In the genomic region with DNA sequence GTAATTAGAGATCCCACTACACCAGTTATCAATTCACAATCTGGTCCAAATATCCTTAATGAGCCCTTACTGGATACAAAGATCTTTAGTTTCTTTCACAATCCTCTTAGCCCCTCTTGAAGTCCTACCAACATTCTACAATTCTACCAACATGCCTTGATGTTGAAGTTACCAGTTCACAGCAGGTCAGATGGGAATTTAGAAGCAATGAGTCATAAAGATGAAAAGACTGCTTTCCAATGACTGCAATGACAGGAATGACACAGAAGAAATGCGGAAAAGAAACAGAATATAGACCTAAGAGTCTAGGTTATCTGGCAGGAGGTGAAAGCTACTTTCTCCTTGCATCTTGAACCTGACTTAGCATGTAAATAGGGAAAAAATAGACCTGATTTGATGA, we compare ENCODE assay signal across 13 cellular contexts. TPM values are rescaled to one million over a fixed set of nuclear protein-coding genes. Genes with fewer than 3 reads are reported as not detected.
DNase-seq lines count a peak whose midpoint lies in the region; ATAC-seq, FAIRE-seq and TF ChIP-seq lines count a peak whose summit lies in the region.
"Had no signal": no experiment of that assay in that cellular context is flagged by ENCODE, and none has a peak within 500 bp of the region (broad histone marks: within the 10 kb centered on the region; RNA-seq: fewer than 3 reads in every experiment).

No MANE protein-coding gene starts in this region.

- no peaks in the 10 kb centered on the region for H3K4me1 Mint-ChIP-seq in neural progenitor cell

- no peak overlapping the region for H3K27ac Mint-ChIP-seq in neural progenitor cell
- H3K27ac Mint-ChIP-seq: activated naive CD8-positive, alpha-beta T cell had no signal

- TF ChIP-seq CTCF in foreskin fibroblast (IDR thresholded peaks at IDR 0.05; ENCODE audit: low read depth, low read length) (no peak), neural progenitor cell (IDR thresholded peaks at IDR 0.05) (no peak)

- H3K4me1 ChIP-seq in neural progenitor cell: no peaks in the 10 kb centered on the region

- no peak overlapping the region for H3K4me3 ChIP-seq in foreskin fibroblast (ENCODE audit: low read depth in 1 of 2, low read length in 2 of 2)
- H3K4me3 ChIP-seq in neural progenitor cell: no peak overlapping the region

- no peaks in the 10 kb centered on the region for H3K27me3 Mint-ChIP-seq in neural progenitor cell (ENCODE audit: insufficient read depth, low read depth)
- H3K27me3 Mint-ChIP-seq: activated naive CD8-positive, alpha-beta T cell had no signal

- ATAC-seq in GM19324 (IDR thresholded peaks at IDR 0.05; ENCODE audit: low FRiP score, unreplicated experiment): no peak

- no peak overlapping the region for H2AFZ ChIP-seq in neural progenitor cell (replicated peaks)

- peaks cover 12% of the 10 kb centered on the region for H3K36me3 ChIP-seq in neural progenitor cell

- H3K9me3 ChIP-seq in neural progenitor cell (ENCODE audit: low read depth): no peaks in the 10 kb centered on the region

- no peaks in the 10 kb centered on the region for H3K27me3 ChIP-seq in neural progenitor cell

- DNase-seq in DMS53 (lab: John Stamatoyannopoulos, UW) (peak; percentile 27), DMS53 treated with DMSO at 0.1 percent for 48 hours (lab: John Stamatoyannopoulos, UW; ENCODE audit: unreplicated experiment) (no peak), SW 1271 (lab: John Stamatoyannopoulos, UW) (peak; percentile 52 to 88), foreskin fibroblast (peak; percentile 61 to 77), urothelium cell line (ENCODE audit: low spot score) (peak; percentile 53), neural progenitor cell (ENCODE audit: low spot score) (no peak), UCSD-AML1 (lab: John Stamatoyannopoulos, UW; ENCODE audit: unreplicated experiment) (no peak)
- DNase-seq: activated CD4-positive, alpha-beta T cell treated with anti-CD3 and anti-CD28 coated beads, Interleukin-2, amount 50 U/mL, for 48 hours; left cardiac atrium; NCI-H2171 had no signal

- no peak overlapping the region for H3K27ac ChIP-seq in neural progenitor cell
- H3K27ac ChIP-seq: 22Rv1 had no signal

- no peaks in the 10 kb centered on the region for H3K9me3 Mint-ChIP-seq in neural progenitor cell

- H3K4me3 Mint-ChIP-seq in neural progenitor cell: no peak overlapping the region
- H3K4me3 Mint-ChIP-seq: activated naive CD8-positive, alpha-beta T cell had no signal

- H4K20me1 ChIP-seq in neural progenitor cell (ENCODE audit: low read depth): no peaks in the 10 kb centered on the region

- H3K79me2 ChIP-seq in neural progenitor cell (ENCODE audit: low read depth): no peaks in the 10 kb centered on the region

- peak; percentile 9 for FAIRE-seq in urothelium cell line (lab: Jason Lieb, UNC)

- H3K9ac ChIP-seq in neural progenitor cell: no peak overlapping the region

- H3F3A ChIP-seq in neural progenitor cell (ENCODE audit: low read depth): no peaks in the 10 kb centered on the region

- peaks cover 24% of the 10 kb centered on the region for H3K36me3 Mint-ChIP-seq in neural progenitor cell

- no peak overlapping the region for H3K4me2 ChIP-seq in neural progenitor cell

RNA-seq across cellular contexts. Expression of a gene that starts 24.5 kb away (rescaled TPM):
- total RNA-seq in neural progenitor cell (ENCODE audit: low replicate concordance): 44.4 and 52.4 TPM in 2 replicates

Comparison
In these comparisons a context has a peak if more than half of its experiments do, and no peak if none do; other contexts are left out.
1. DNase-seq: peak in DMS53 (single experiment), SW 1271 (2 of 2), foreskin fibroblast (2 of 2) and urothelium cell line (single experiment); none in DMS53 treated with DMSO at 0.1 percent for 48 hours (single experiment), neural progenitor cell (single experiment) and UCSD-AML1 (single experiment).